ENCODE assay signal across 22 cellular contexts in the genomic region with DNA sequence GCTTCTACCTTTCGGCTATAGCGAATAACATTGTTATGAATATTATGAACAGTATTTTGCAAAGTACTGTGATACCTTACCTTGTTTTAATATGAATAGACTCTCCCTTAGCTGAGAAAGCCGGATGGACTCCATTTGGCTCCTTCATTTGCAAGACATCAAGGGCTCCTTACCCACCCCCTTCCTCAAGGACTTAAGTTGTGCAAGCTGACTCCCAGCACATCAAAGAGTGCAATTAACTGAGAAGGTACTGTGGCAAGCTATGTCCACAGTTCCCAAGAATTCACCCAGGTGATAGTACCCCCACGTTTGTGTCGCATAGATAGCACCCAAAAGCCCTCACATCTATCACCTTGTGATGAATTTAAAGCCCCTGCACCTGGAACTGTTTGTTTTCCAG. TPM values are rescaled to one million over a fixed set of nuclear protein-coding genes. Genes with fewer than 3 reads are reported as not detected.
"Had no signal": no experiment of that assay in that cellular context is flagged by ENCODE, and none has a peak within 500 bp of the region (broad histone marks: within the 10 kb centered on the region; RNA-seq: fewer than 3 reads in every experiment).

No MANE protein-coding gene starts in this region.

- H3K4me2 ChIP-seq: KMS-11 had no signal

- DNase-seq: activated CD4-positive, CD25-positive, alpha-beta regulatory T cell; activated CD8-positive, alpha-beta memory T cell treated with anti-CD3 and anti-CD28 coated beads, Interleukin-2, amount 50 U/mL, for 48 hours; activated CD8-positive, alpha-beta T cell treated with anti-CD3 and anti-CD28 coated beads, Interleukin-2, amount 10 ng/mL, durations not matched to agents 7 days and 5 days; activated naive CD4-positive, alpha-beta T cell treated with anti-CD3 and anti-CD28 coated beads, Interleukin-2, amount 50 U/mL, for 16 hours; activated naive CD8-positive, alpha-beta T cell treated with anti-CD3 and anti-CD28 coated beads, Interleukin-2, amount 10 ng/mL, durations not matched to agents 7 days and 5 days; activated T-cell treated with anti-CD3 and anti-CD28 coated beads, Interleukin-2, amount 50 U/mL, for 1 hour; adrenal gland; anterior cingulate cortex; caudate nucleus; MG63; MV-4-11; NCI-H1092 treated with DMSO at 0.1 percent for 48 hours; NCI-H1417 treated with DMSO at 0.1 percent for 48 hours; NCI-H1694 treated with DMSO at 0.1 percent for 48 hours; NCI-H2029 treated with DMSO at 0.1 percent for 48 hours; NCI-H446; NCI-H524; SIG-M5; T-helper 17 cell; T-helper 9 cell had no signal

- H3K27ac ChIP-seq: adrenal gland, KMS-11 had no signal

- H3K4me3 ChIP-seq: adrenal gland, MG63 had no signal

- ATAC-seq: activated CD8-positive, alpha-beta T cell treated with anti-CD3 and anti-CD28 coated beads, Interleukin-2, amount 10 ng/mL, durations not matched to agents 7 days and 5 days; T-helper 17 cell had no signal

- H3K9me3 Mint-ChIP-seq: activated naive CD8-positive, alpha-beta T cell treated with anti-CD3 and anti-CD28 coated beads, Interleukin-2, amount 10 ng/mL, durations not matched to agents 7 days and 5 days had no signal

- H3K9me3 ChIP-seq: adrenal gland, MG63 had no signal

- H3K4me3 Mint-ChIP-seq: activated CD8-positive, alpha-beta T cell treated with anti-CD3 and anti-CD28 coated beads, Interleukin-2, amount 10 ng/mL, durations not matched to agents 7 days and 5 days; activated naive CD8-positive, alpha-beta T cell treated with anti-CD3 and anti-CD28 coated beads, Interleukin-2, amount 10 ng/mL, durations not matched to agents 7 days and 5 days; T-helper 17 cell had no signal

- H3K36me3 ChIP-seq: adrenal gland, MG63 had no signal

- H3K27ac Mint-ChIP-seq: activated CD8-positive, alpha-beta T cell treated with anti-CD3 and anti-CD28 coated beads, Interleukin-2, amount 10 ng/mL, durations not matched to agents 7 days and 5 days; activated naive CD8-positive, alpha-beta T cell treated with anti-CD3 and anti-CD28 coated beads, Interleukin-2, amount 10 ng/mL, durations not matched to agents 7 days and 5 days; T-helper 17 cell had no signal

- H3K4me1 ChIP-seq: adrenal gland had no signal

- H3K27me3 ChIP-seq: MG63 had no signal

- H3K36me3 Mint-ChIP-seq: activated naive CD8-positive, alpha-beta T cell treated with anti-CD3 and anti-CD28 coated beads, Interleukin-2, amount 10 ng/mL, durations not matched to agents 7 days and 5 days had no signal

- H3K9ac ChIP-seq: KMS-11 had no signal

RNA-seq across cellular contexts. Expression of a gene that starts 11.2 kb away (rescaled TPM):
- total RNA-seq: activated CD8-positive, alpha-beta T cell treated with anti-CD3 and anti-CD28 coated beads, Interleukin-2, amount 10 ng/mL, durations not matched to agents 7 days and 5 days; activated naive CD8-positive, alpha-beta T cell treated with anti-CD3 and anti-CD28 coated beads, Interleukin-2, amount 10 ng/mL, durations not matched to agents 7 days and 5 days; RPMI7951; T-helper 17 cell had no signal

RNA-seq across cellular contexts. Expression of a gene that starts 41.8 kb away (rescaled TPM):
- total RNA-seq: activated CD8-positive, alpha-beta T cell treated with anti-CD3 and anti-CD28 coated beads, Interleukin-2, amount 10 ng/mL, durations not matched to agents 7 days and 5 days; activated naive CD8-positive, alpha-beta T cell treated with anti-CD3 and anti-CD28 coated beads, Interleukin-2, amount 10 ng/mL, durations not matched to agents 7 days and 5 days; T-helper 17 cell had no signal
